12 cellular contexts compared by ENCODE assay signal in the genomic region with DNA sequence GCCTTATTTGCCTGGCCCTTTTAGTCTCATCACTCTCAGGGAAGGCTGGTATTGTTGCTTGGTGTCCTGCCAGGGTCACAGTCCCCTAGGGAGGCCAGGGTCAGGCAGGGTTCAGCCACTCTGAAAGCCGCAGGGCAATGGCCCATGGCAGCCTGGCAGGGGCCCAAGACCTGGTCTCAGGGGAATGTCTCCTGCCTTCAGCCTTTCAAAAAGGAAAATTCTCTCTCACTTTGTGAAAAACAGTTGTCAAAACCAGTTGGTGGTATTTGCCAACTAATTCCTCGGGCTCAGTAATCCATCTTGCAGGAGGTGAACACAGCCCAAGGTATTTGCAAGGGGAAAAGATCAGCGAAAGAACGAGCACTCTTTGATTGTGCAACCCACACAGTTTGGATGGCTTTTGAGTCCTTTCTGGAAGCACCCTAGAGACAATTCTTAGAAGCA.
DNase-seq lines count a peak whose midpoint lies in the region; ATAC-seq and TF ChIP-seq lines count a peak whose summit lies in the region.
"Had no signal": no experiment of that assay in that cellular context is flagged by ENCODE, and none has a peak within 500 bp of the region (broad histone marks: within the 10 kb centered on the region; RNA-seq: fewer than 3 reads in every experiment).

No MANE protein-coding gene starts in this region.

- H3K4me3 ChIP-seq in osteoblast (ENCODE audit: insufficient read depth, low read length) = no peak overlapping the region

- no peaks in the 10 kb centered on the region for H3K36me3 ChIP-seq in osteoblast (ENCODE audit: insufficient read depth, low read length)
- H3K36me3 ChIP-seq: WERI-Rb-1 had no signal

- H2AFZ ChIP-seq in osteoblast (ENCODE audit: low read length) = no peak overlapping the region

- no peaks in the 10 kb centered on the region for H4K20me1 ChIP-seq in osteoblast (ENCODE audit: insufficient read depth, low read length)

- no peak for ATAC-seq in GM18520 (IDR thresholded peaks at IDR 0.05; ENCODE audit: unreplicated experiment)
- no peak for ATAC-seq in HG02884 (IDR thresholded peaks at IDR 0.05; ENCODE audit: unreplicated experiment)

- H3K27ac ChIP-seq in osteoblast (ENCODE audit: low read depth, low read length) = no peak overlapping the region
- H3K27ac ChIP-seq: WERI-Rb-1 had no signal

- H3K9me3 ChIP-seq in osteoblast (ENCODE audit: low read depth, low read length) = no peaks in the 10 kb centered on the region

- no peaks in the 10 kb centered on the region for H3K79me2 ChIP-seq in osteoblast (ENCODE audit: insufficient read depth, low read length)

- DNase-seq in DMS79 (lab: John Stamatoyannopoulos, UW) = peak; percentile 7
- DNase-seq in NCI-H69 (lab: John Stamatoyannopoulos, UW) = peak; percentile 79
- DNase-seq in fibroblast of gingiva (ENCODE audit: low read depth) = peak; percentile 49
- no peak for DNase-seq in osteoblast (ENCODE audit: insufficient read length, low spot score, missing footprints)
- DNase-seq in DMS153 treated with DMSO at 0.1 percent for 48 hours (lab: John Stamatoyannopoulos, UW; ENCODE audit: unreplicated experiment) = no peak
- no peak for DNase-seq in germinal center (ENCODE audit: low spot score)
- DNase-seq: foreskin melanocyte, HFFc6, naive B cell, WERI-Rb-1 had no signal

- H3K4me1 ChIP-seq in osteoblast (ENCODE audit: insufficient read depth, low read length) = peaks cover 16% of the 10 kb centered on the region

- peak overlapping the region; percentile 29 for H3K4me2 ChIP-seq in osteoblast (ENCODE audit: insufficient read depth, low read length)

- H3K27me3 ChIP-seq in osteoblast (ENCODE audit: insufficient read depth, low read length) = peaks cover 6% of the 10 kb centered on the region

- TF ChIP-seq CTCF in osteoblast (IDR thresholded peaks at IDR 0.05; ENCODE audit: extremely low read depth, low read depth, low read length) = no peak

Comparison
In these comparisons a context has a peak if more than half of its experiments do, and no peak if none do; other contexts are left out.
1. DNase-seq: peak in DMS79 (single experiment), NCI-H69 (single experiment) and fibroblast of gingiva (single experiment); none in osteoblast (single experiment), DMS153 treated with DMSO at 0.1 percent for 48 hours (single experiment) and germinal center (single experiment).